Comparison of ENCODE assay signal across 16 cellular contexts in the genomic region with DNA sequence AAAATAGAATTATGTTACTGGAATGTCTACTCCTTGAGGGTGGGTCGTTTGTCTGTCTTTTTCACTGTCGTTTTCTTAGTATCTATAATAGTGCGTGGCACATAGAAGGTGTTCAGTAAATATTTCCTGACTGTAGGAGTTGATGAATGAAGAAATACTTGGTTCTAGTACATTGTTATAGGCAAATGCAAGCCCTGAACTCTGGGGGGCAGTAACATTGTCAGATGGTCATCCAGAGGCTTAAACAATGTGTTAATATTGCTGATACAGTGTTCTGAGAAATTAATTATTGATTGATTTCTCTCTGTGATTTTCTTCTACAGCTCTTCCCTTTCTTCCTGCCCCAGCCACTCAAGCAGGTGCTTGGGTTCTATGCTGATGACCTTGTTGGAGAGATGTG. TPM values are rescaled to one million over a fixed set of nuclear protein-coding genes. Genes with fewer than 3 reads are reported as not detected.
DNase-seq lines count a peak whose midpoint lies in the region; ATAC-seq, FAIRE-seq and TF ChIP-seq lines count a peak whose summit lies in the region.
"Had no signal": no experiment of that assay in that cellular context is flagged by ENCODE, and none has a peak within 500 bp of the region (broad histone marks: within the 10 kb centered on the region; RNA-seq: fewer than 3 reads in every experiment).

No MANE protein-coding gene starts in this region.

- ATAC-seq in pancreas, result no peak
- ATAC-seq in GM19467 (IDR thresholded peaks at IDR 0.05; ENCODE audit: unreplicated experiment), result no peak
- ATAC-seq: activated naive CD8-positive, alpha-beta T cell treated with anti-CD3 and anti-CD28 coated beads, Interleukin-2, amount 50 U/mL, for 24 hours; left ventricle myocardium superior; natural killer cell had no signal

- no peak overlapping the region for H3K4me3 ChIP-seq in BJ (ENCODE audit: low read depth, low read length)
- no peak overlapping the region for H3K4me3 ChIP-seq in astrocyte (ENCODE audit: insufficient read depth, low read depth, low read length)
- H3K4me3 ChIP-seq in pancreas, result no peak overlapping the region

- H3K4me1 ChIP-seq in astrocyte (ENCODE audit: insufficient read depth, low read length), result no peaks in the 10 kb centered on the region
- H3K4me1 ChIP-seq in pancreas, result no peaks in the 10 kb centered on the region

- H3K9me3 Mint-ChIP-seq in astrocyte (ENCODE audit: unreplicated experiment), result peaks cover 4% of the 10 kb centered on the region
- H3K9me3 Mint-ChIP-seq: activated naive CD8-positive, alpha-beta T cell treated with anti-CD3 and anti-CD28 coated beads, Interleukin-2, amount 50 U/mL, for 24 hours; natural killer cell had no signal

- CTCF ChIA-PET in BJ (lab: Yijun Ruan, JAX), result interaction anchor here (0.7 to 2.6 kb wide), 5 partner anchors 320 to 547 kb away, joined by 3 to 12 read pairs (median 7); no protein-coding TSS in a partner anchor

- H3K4me3 Mint-ChIP-seq in astrocyte (ENCODE audit: unreplicated experiment), result no peak overlapping the region
- H3K4me3 Mint-ChIP-seq: activated CD4-positive, alpha-beta memory T cell treated with anti-CD3 and anti-CD28 coated beads for 36 hours; activated naive CD8-positive, alpha-beta T cell treated with anti-CD3 and anti-CD28 coated beads, Interleukin-2, amount 50 U/mL, for 24 hours; CD4-positive, CD25-positive, alpha-beta regulatory T cell; natural killer cell had no signal

- H3K36me3 Mint-ChIP-seq in astrocyte (ENCODE audit: low read depth, unreplicated experiment), result no peaks in the 10 kb centered on the region
- H3K36me3 Mint-ChIP-seq: activated CD4-positive, alpha-beta memory T cell treated with anti-CD3 and anti-CD28 coated beads for 36 hours; CD4-positive, CD25-positive, alpha-beta regulatory T cell; natural killer cell had no signal

- no peak overlapping the region for H3K4me2 ChIP-seq in astrocyte (ENCODE audit: low read length)

- no peak overlapping the region for H3K9ac ChIP-seq in astrocyte (ENCODE audit: low read length)

- no peaks in the 10 kb centered on the region for H3K36me3 ChIP-seq in BJ (ENCODE audit: control insufficient read depth, insufficient read depth, low read length)
- no peaks in the 10 kb centered on the region for H3K36me3 ChIP-seq in astrocyte (ENCODE audit: insufficient read depth, low read length)
- H3K36me3 ChIP-seq in pancreas, result no peaks in the 10 kb centered on the region

- H3K9me3 ChIP-seq in astrocyte (ENCODE audit: insufficient read depth, low read depth, low read length) (no peaks in the 10 kb centered on the region), pancreas (no peaks in the 10 kb centered on the region)

- no peak overlapping the region for H3K27ac Mint-ChIP-seq in astrocyte (ENCODE audit: unreplicated experiment)
- H3K27ac Mint-ChIP-seq: activated CD4-positive, alpha-beta memory T cell treated with anti-CD3 and anti-CD28 coated beads for 36 hours; activated naive CD8-positive, alpha-beta T cell treated with anti-CD3 and anti-CD28 coated beads, Interleukin-2, amount 50 U/mL, for 24 hours; CD4-positive, CD25-positive, alpha-beta regulatory T cell; natural killer cell had no signal

- no peaks in the 10 kb centered on the region for H3K4me1 Mint-ChIP-seq in astrocyte (ENCODE audit: low read depth, unreplicated experiment)
- H3K4me1 Mint-ChIP-seq: activated naive CD8-positive, alpha-beta T cell treated with anti-CD3 and anti-CD28 coated beads, Interleukin-2, amount 50 U/mL, for 24 hours; CD4-positive, CD25-positive, alpha-beta regulatory T cell; natural killer cell had no signal

- DNase-seq in BJ (ENCODE audit: low read depth) (no peak), HT-29 (ENCODE audit: low spot score) (peak; percentile 19), astrocyte (ENCODE audit: low read depth) (no peak), iris pigment epithelial cell (ENCODE audit: low read depth) (peak; percentile 30), NCI-H2171 treated with DMSO at 0.1 percent for 48 hours (lab: John Stamatoyannopoulos, UW) (no peak), pancreas (no peak), NOMO-1 (lab: John Stamatoyannopoulos, UW; ENCODE audit: unreplicated experiment in 2 of 2) (no peak)
- DNase-seq: activated CD4-positive, alpha-beta memory T cell treated with anti-CD3 and anti-CD28 coated beads for 36 hours; activated naive CD8-positive, alpha-beta T cell treated with anti-CD3 and anti-CD28 coated beads, Interleukin-2, amount 50 U/mL, for 24 hours; CD4-positive, CD25-positive, alpha-beta regulatory T cell; left ventricle myocardium superior; natural killer cell; NCI-H524 treated with DMSO at 0.1 percent for 48 hours; T1000 had no signal

- H3K27me3 ChIP-seq in BJ (ENCODE audit: control insufficient read depth, insufficient read depth, low read length) (no peaks in the 10 kb centered on the region; the same call in 1 of the 2 replicates), astrocyte (ENCODE audit: insufficient read depth, low read length) (no peaks in the 10 kb centered on the region), pancreas (no peaks in the 10 kb centered on the region)

- no peak overlapping the region for H3K27ac ChIP-seq in astrocyte (ENCODE audit: low read depth, low read length)
- H3K27ac ChIP-seq in pancreas, result no peak overlapping the region

- no peaks in the 10 kb centered on the region for H3K79me2 ChIP-seq in astrocyte (ENCODE audit: insufficient read depth, low read length)

- WGBS in pancreas, 2 donors, result 60 to 62% methylated on average over 3 of the region's 3 CpGs

- TF ChIP-seq CTCF in BJ (IDR thresholded peaks at IDR 0.05; ENCODE audit: insufficient read depth, low read depth, low read length) (peak; percentile 39), astrocyte (IDR thresholded peaks at IDR 0.05; ENCODE audit: insufficient read depth, low read depth, low read length) (peak; percentile 21), pancreas (IDR thresholded peaks at IDR 0.05) (no peak)

- H2AFZ ChIP-seq in astrocyte (ENCODE audit: low read depth, low read length), result no peak overlapping the region

- POLR2A ChIA-PET in BJ (lab: Charles Lee), result no interaction called here

- FAIRE-seq in astrocyte (lab: Jason Lieb, UNC), result no peak
- no peak for FAIRE-seq in pancreas (lab: Jason Lieb, UNC)
- FAIRE-seq: colon had no signal

- intact Hi-C loops in pancreas (cut with DNase I), result loop anchor here in 1 of 3 donors (10.0 kb wide), 1 partner anchor 323 kb away; no protein-coding TSS in a partner anchor

- H4K20me1 ChIP-seq in astrocyte (ENCODE audit: insufficient read depth, low read length), result no peaks in the 10 kb centered on the region

- H3K27me3 Mint-ChIP-seq in astrocyte (ENCODE audit: low read depth, unreplicated experiment), result peaks cover 15% of the 10 kb centered on the region

RNA-seq across cellular contexts. Expression of a gene that starts 24.4 kb away (rescaled TPM):
- 8.7 and 23.7 TPM in 2 replicates for polyA plus RNA-seq in BJ (2011; rRNA removed)
- polyA minus RNA-seq in BJ (2011; rRNA and poly(A)+ RNA removed), result 11.1 and 12.8 TPM in 2 replicates
- total RNA-seq in HT-29 (2014; rRNA removed; shearing (Covaris generic)), result 30.2 and 40.6 TPM in 2 replicates
- total RNA-seq in astrocyte, result 20.2 and 23.1 TPM in 2 replicates
- 10 to 100 TPM in 5 of 6 donors, 1 to 10 TPM in 1; 7.3 to 24.1 (median 15.6) TPM for total RNA-seq in pancreas
- polyA plus RNA-seq in pancreas, result 10 to 100 TPM; 46.0 to 63.9 TPM

Comparison
In these comparisons a context has a peak if more than half of its experiments do, and no peak if none do; other contexts are left out.
1. DNase-seq: peak in HT-29 (single experiment) and iris pigment epithelial cell (single experiment); none in BJ (single experiment), astrocyte (single experiment), NCI-H2171 treated with DMSO at 0.1 percent for 48 hours (single experiment), pancreas (0 of 6) and NOMO-1 (0 of 2).
2. CTCF ChIP-seq: peak in BJ (single experiment) and astrocyte (single experiment); none in pancreas (0 of 4).